ENCODE assay signal across 23 cellular contexts in the genomic region with DNA sequence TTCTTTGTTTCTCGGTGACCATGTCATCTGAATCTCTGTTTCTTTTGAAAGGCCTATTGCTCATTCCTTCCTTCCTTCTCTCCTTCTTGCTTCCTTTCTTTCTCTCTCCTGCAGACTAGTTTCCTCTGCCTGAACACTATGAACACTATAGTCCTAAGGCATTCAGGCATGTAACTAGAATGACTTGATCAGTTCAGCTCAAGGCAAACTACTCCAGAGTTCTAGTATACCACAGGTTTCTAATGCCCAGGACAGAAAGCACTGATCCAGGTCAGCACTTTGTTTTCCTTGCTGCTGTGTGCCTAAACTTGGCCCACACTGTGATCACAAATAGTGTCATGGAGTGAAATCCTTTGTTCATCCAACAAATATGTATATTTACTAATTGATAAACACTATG.
"Had no signal": no experiment of that assay in that cellular context is flagged by ENCODE, and none has a peak within 500 bp of the region (broad histone marks: within the 10 kb centered on the region; RNA-seq: fewer than 3 reads in every experiment).

No MANE protein-coding gene starts in this region.

- H3K4me1 Mint-ChIP-seq: activated B cell treated with CpG ODN at 0.5 μM for 24 hours; activated CD4-positive, alpha-beta T cell treated with anti-CD3 and anti-CD28 coated beads, Interleukin-2, amount 10 ng/mL, durations not matched to agents 24 days and 14 days; activated naive CD4-positive, alpha-beta T cell treated with anti-CD3 and anti-CD28 coated beads, Interleukin-2, amount 10 ng/mL, durations not matched to agents 7 days and 5 days; activated naive CD8-positive, alpha-beta T cell treated with anti-CD3 and anti-CD28 coated beads for 36 hours; activated T-helper 17 cell treated with anti-CD3 and anti-CD28 coated beads, Interleukin-2, amount 50 U/mL, for 72 hours had no signal

- H3K36me3 Mint-ChIP-seq: activated naive CD4-positive, alpha-beta T cell treated with anti-CD3 and anti-CD28 coated beads, Interleukin-2, amount 10 ng/mL, durations not matched to agents 7 days and 5 days; activated naive CD8-positive, alpha-beta T cell treated with anti-CD3 and anti-CD28 coated beads for 36 hours had no signal

- H3K9me3 ChIP-seq: MG63 had no signal

- H3K9me3 Mint-ChIP-seq: activated B cell treated with CpG ODN at 0.5 μM for 24 hours; activated CD4-positive, alpha-beta T cell treated with anti-CD3 and anti-CD28 coated beads, Interleukin-2, amount 10 ng/mL, durations not matched to agents 24 days and 14 days; activated naive CD4-positive, alpha-beta T cell treated with anti-CD3 and anti-CD28 coated beads, Interleukin-2, amount 10 ng/mL, durations not matched to agents 7 days and 5 days; activated naive CD8-positive, alpha-beta T cell treated with anti-CD3 and anti-CD28 coated beads for 36 hours; activated T-cell treated with anti-CD3 and anti-CD28 coated beads, Interleukin-2, amount 50 U/mL, for 4 hours; activated T-helper 17 cell treated with anti-CD3 and anti-CD28 coated beads, Interleukin-2, amount 50 U/mL, for 72 hours had no signal

- H3K27me3 Mint-ChIP-seq: activated B cell treated with CpG ODN at 0.5 μM for 24 hours; activated CD4-positive, alpha-beta T cell treated with anti-CD3 and anti-CD28 coated beads, Interleukin-2, amount 10 ng/mL, durations not matched to agents 24 days and 14 days; activated naive CD4-positive, alpha-beta T cell treated with anti-CD3 and anti-CD28 coated beads, Interleukin-2, amount 10 ng/mL, durations not matched to agents 7 days and 5 days; activated naive CD8-positive, alpha-beta T cell treated with anti-CD3 and anti-CD28 coated beads for 36 hours; activated T-helper 17 cell treated with anti-CD3 and anti-CD28 coated beads, Interleukin-2, amount 50 U/mL, for 72 hours; T-helper 17 cell had no signal

- DNase-seq: activated B cell treated with CpG ODN at 0.5 μM for 24 hours; activated CD4-positive, alpha-beta T cell treated with anti-CD3 and anti-CD28 coated beads for 1 hour; activated CD4-positive, alpha-beta T cell treated with anti-CD3 and anti-CD28 coated beads, Interleukin-2, amount 10 ng/mL, durations not matched to agents 24 days and 14 days; activated CD4-positive, alpha-beta T cell treated with anti-CD3 and anti-CD28 coated beads, Interleukin-2, amount 50 U/mL, for 48 hours; activated gamma-delta T cell; activated naive CD4-positive, alpha-beta T cell treated with anti-CD3 and anti-CD28 coated beads, Interleukin-2, amount 10 ng/mL, durations not matched to agents 7 days and 5 days; activated naive CD8-positive, alpha-beta T cell treated with anti-CD3 and anti-CD28 coated beads for 36 hours; activated T-cell treated with anti-CD3 and anti-CD28 coated beads, Interleukin-2, amount 50 U/mL, for 4 hours; MG63; MV-4-11; NCI-H1092 treated with DMSO at 0.1 percent for 48 hours; NCI-H1417 treated with DMSO at 0.1 percent for 48 hours; NCI-H1694; NCI-H2029; NCI-H2107; NCI-H345; NCI-H510A; NCI-H69; PC-3; SHP77 treated with DMSO at 0.1 percent for 48 hours; T-helper 17 cell; T-helper 9 cell had no signal

- H3K27ac Mint-ChIP-seq: activated B cell treated with CpG ODN at 0.5 μM for 24 hours; activated CD4-positive, alpha-beta T cell treated with anti-CD3 and anti-CD28 coated beads, Interleukin-2, amount 10 ng/mL, durations not matched to agents 24 days and 14 days; activated naive CD4-positive, alpha-beta T cell treated with anti-CD3 and anti-CD28 coated beads, Interleukin-2, amount 10 ng/mL, durations not matched to agents 7 days and 5 days; activated naive CD8-positive, alpha-beta T cell treated with anti-CD3 and anti-CD28 coated beads for 36 hours; activated T-helper 17 cell treated with anti-CD3 and anti-CD28 coated beads, Interleukin-2, amount 50 U/mL, for 72 hours; T-helper 17 cell had no signal

- ATAC-seq: activated T-cell treated with anti-CD3 and anti-CD28 coated beads, Interleukin-2, amount 50 U/mL, for 4 hours; activated T-helper 17 cell treated with anti-CD3 and anti-CD28 coated beads, Interleukin-2, amount 50 U/mL, for 72 hours; PC-3; T-helper 17 cell had no signal

- H3K4me3 Mint-ChIP-seq: activated B cell treated with CpG ODN at 0.5 μM for 24 hours; activated CD4-positive, alpha-beta T cell treated with anti-CD3 and anti-CD28 coated beads, Interleukin-2, amount 10 ng/mL, durations not matched to agents 24 days and 14 days; activated naive CD4-positive, alpha-beta T cell treated with anti-CD3 and anti-CD28 coated beads, Interleukin-2, amount 10 ng/mL, durations not matched to agents 7 days and 5 days; activated naive CD8-positive, alpha-beta T cell treated with anti-CD3 and anti-CD28 coated beads for 36 hours; activated T-cell treated with anti-CD3 and anti-CD28 coated beads, Interleukin-2, amount 50 U/mL, for 4 hours; activated T-helper 17 cell treated with anti-CD3 and anti-CD28 coated beads, Interleukin-2, amount 50 U/mL, for 72 hours; T-helper 17 cell had no signal

- H3K4me3 ChIP-seq: MG63 had no signal

- H3K36me3 ChIP-seq: MG63 had no signal

- H3K27me3 ChIP-seq: MG63 had no signal
